In the genomic region with DNA sequence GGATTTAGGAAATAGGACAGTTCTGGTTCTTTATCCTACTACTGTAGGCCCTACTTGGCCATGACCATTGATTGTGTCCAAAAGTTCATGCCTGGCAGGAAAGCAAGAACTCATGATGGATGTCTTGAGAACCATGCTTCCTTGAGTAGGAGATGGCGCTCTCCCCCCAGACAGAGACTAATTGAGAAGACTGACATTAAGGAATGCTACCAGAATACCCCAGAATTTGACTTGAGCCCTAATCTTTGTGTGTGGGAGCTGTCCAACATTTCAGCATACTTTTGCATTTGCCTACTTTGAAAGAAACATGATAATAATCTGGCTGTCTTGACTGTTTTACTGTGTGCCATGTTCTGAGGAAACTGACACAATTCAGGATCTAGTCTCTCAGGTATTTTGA, we compare ENCODE assay signal across 15 cellular contexts.
"Had no signal": no experiment of that assay in that cellular context is flagged by ENCODE, and none has a peak within 500 bp of the region (broad histone marks: within the 10 kb centered on the region; RNA-seq: fewer than 3 reads in every experiment).

No MANE protein-coding gene starts in this region.

- H3K4me3 ChIP-seq: esophagus muscularis mucosa, left lung had no signal

- H3K9me3 Mint-ChIP-seq: activated T-cell treated with anti-CD3 and anti-CD28 coated beads, Interleukin-2, amount 50 U/mL, for 24 hours; endodermal cell; nephron progenitor cell had no signal

- H3K4me3 Mint-ChIP-seq: activated naive CD8-positive, alpha-beta T cell; activated T-cell treated with anti-CD3 and anti-CD28 coated beads, Interleukin-2, amount 50 U/mL, for 24 hours; endodermal cell; nephron progenitor cell had no signal

- H3K27me3 ChIP-seq: esophagus muscularis mucosa, left lung had no signal

- H3K27ac Mint-ChIP-seq: activated naive CD8-positive, alpha-beta T cell; activated T-cell treated with anti-CD3 and anti-CD28 coated beads, Interleukin-2, amount 50 U/mL, for 24 hours; endodermal cell; nephron progenitor cell had no signal

- H3K4me1 Mint-ChIP-seq: endodermal cell, nephron progenitor cell had no signal

- H3K9me3 ChIP-seq: esophagus muscularis mucosa, left lung had no signal

- H3K36me3 ChIP-seq: brain microvascular endothelial cell, left lung had no signal

- DNase-seq: activated effector memory CD4-positive, alpha-beta T cell treated with Interleukin-2 at 50 U/mL for 16 hours; activated T-cell treated with anti-CD3 and anti-CD28 coated beads, Interleukin-2, amount 50 U/mL, for 24 hours; amygdala; brain microvascular endothelial cell; cerebellar nuclear complex; endodermal cell; islet precursor cell; left lung; mesenchymal stem cell; nephron progenitor cell; stimulated activated CD4-positive, alpha-beta T cell treated with anti-CD3 and anti-CD28 coated beads, Interleukin-2, amount 100 ng/mL, for 48 hours; stimulated activated naive CD4-positive, alpha-beta T cell treated with Interleukin-2 at 50 U/mL for 16 hours; trophoblast cell had no signal

- H3K27me3 Mint-ChIP-seq: activated naive CD8-positive, alpha-beta T cell; activated T-cell treated with anti-CD3 and anti-CD28 coated beads, Interleukin-2, amount 50 U/mL, for 24 hours had no signal

- H3K4me1 ChIP-seq: left lung had no signal

- H3K27ac ChIP-seq: brain microvascular endothelial cell, esophagus muscularis mucosa, left lung had no signal
